In the genomic region with DNA sequence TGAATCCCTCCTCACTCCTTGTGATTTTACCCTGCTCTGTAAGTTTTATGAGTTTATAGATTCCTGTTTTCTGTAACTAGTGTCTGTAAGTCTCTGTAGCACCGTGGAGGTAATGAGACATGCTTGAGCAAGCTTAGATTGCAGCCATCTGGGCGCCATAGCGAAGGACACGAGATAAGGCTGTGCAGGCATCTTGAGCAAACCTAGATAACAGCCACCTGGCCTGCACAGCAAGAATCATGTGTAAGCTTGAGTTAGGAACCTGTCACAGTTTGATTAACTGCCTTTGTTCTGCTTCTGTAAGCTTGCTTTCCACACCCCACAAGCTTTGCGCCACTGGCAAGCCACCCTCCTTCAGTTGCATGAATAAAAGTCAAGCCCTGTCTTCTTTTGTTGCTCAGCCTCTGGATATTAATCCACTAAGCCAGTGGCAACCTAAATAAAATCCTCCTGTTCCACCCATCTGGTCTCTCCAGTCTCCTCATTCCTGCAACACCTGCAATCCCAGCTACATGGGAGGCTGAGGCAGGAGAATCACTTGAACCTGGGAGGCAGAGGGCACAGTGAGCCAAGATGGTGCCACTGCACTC, we compare ENCODE assay signal across 14 cellular contexts.
DNase-seq lines count a peak whose midpoint lies in the region; ATAC-seq and TF ChIP-seq lines count a peak whose summit lies in the region.
"Had no signal": no experiment of that assay in that cellular context is flagged by ENCODE, and none has a peak within 500 bp of the region (broad histone marks: within the 10 kb centered on the region; RNA-seq: fewer than 3 reads in every experiment).

No MANE protein-coding gene starts in this region.

- H3K27ac ChIP-seq in HEK293 (ENCODE audit: extremely low read depth, low read depth, low read length) (no peak overlapping the region), endodermal cell (ENCODE audit: low read depth, low read length) (no peak overlapping the region)
- H3K27ac ChIP-seq: HL-60 had no signal

- CTCF ChIA-PET in HEK293 (lab: Yijun Ruan, JAX), result no interaction called here

- H3K4me3 Mint-ChIP-seq in endodermal cell, result no peak overlapping the region
- H3K4me3 Mint-ChIP-seq in naive thymus-derived CD8-positive, alpha-beta T cell, result no peak overlapping the region
- H3K4me3 Mint-ChIP-seq: B cell; CD8-positive, alpha-beta memory T cell; H9 had no signal

- peaks cover 2% of the 10 kb centered on the region for H3K36me3 Mint-ChIP-seq in endodermal cell (ENCODE audit: low read depth)
- H3K36me3 Mint-ChIP-seq in naive thymus-derived CD8-positive, alpha-beta T cell, result peaks cover 0 to 8% (median 0%) of the 10 kb centered on the region in 3 donors
- H3K36me3 Mint-ChIP-seq: CD4-positive, CD25-positive, alpha-beta regulatory T cell; CD8-positive, alpha-beta memory T cell had no signal

- no peak for ATAC-seq in naive thymus-derived CD8-positive, alpha-beta T cell
- no peak for ATAC-seq in HG02852 (IDR thresholded peaks at IDR 0.05; ENCODE audit: unreplicated experiment)

- H3K4me3 ChIP-seq in BE2C (ENCODE audit: low read depth, low read length), result no peak overlapping the region
- no peak overlapping the region for H3K4me3 ChIP-seq in HEK293 (ENCODE audit: low read depth, low read length)
- H3K4me3 ChIP-seq in endodermal cell (ENCODE audit: low read length), result peak overlapping the region; percentile 38

- no peaks in the 10 kb centered on the region for H3K4me1 ChIP-seq in BE2C
- H3K4me1 ChIP-seq in HEK293 (ENCODE audit: control insufficient read depth, insufficient read depth, low read length), result no peaks in the 10 kb centered on the region
- H3K4me1 ChIP-seq in endodermal cell (ENCODE audit: control insufficient read depth, insufficient read depth, low read length), result no peaks in the 10 kb centered on the region

- POLR2A ChIA-PET in HEK293 (lab: Yijun Ruan, JAX), result no interaction called here
- POLR2A ChIA-PET in naive thymus-derived CD8-positive, alpha-beta T cell (lab: Charles Lee), result no interaction called here

- H3K36me3 ChIP-seq in BE2C (no peaks in the 10 kb centered on the region), HEK293 (ENCODE audit: control insufficient read depth in 2 of 2, insufficient read depth in 1 of 2, low read length in 2 of 2) (no peaks in the 10 kb centered on the region), endodermal cell (ENCODE audit: control insufficient read depth, insufficient read depth, low read length) (no peaks in the 10 kb centered on the region)

- H3K9ac ChIP-seq in endodermal cell (ENCODE audit: extremely low read depth, low read length, poor library complexity, severe bottlenecking), result no peak overlapping the region

- no peaks in the 10 kb centered on the region for H3K27me3 Mint-ChIP-seq in endodermal cell (ENCODE audit: insufficient read depth)
- H3K27me3 Mint-ChIP-seq in naive thymus-derived CD8-positive, alpha-beta T cell, result no peaks in the 10 kb centered on the region
- H3K27me3 Mint-ChIP-seq: B cell; CD4-positive, CD25-positive, alpha-beta regulatory T cell; CD8-positive, alpha-beta memory T cell had no signal

- no peak for TF ChIP-seq CTCF in BE2C (IDR thresholded peaks at IDR 0.05; ENCODE audit: low read depth, low read length)
- TF ChIP-seq CTCF in HEK293 (tag by site-specific recombination; IDR thresholded peaks at IDR 0.05), result no peak
- no peak for TF ChIP-seq CTCF in endodermal cell (conservative IDR thresholded peaks at IDR 0.05)

- H3K9me3 ChIP-seq in BE2C (no peaks in the 10 kb centered on the region), HEK293 (ENCODE audit: control insufficient read depth, insufficient read depth, low read depth, low read length) (no peaks in the 10 kb centered on the region), endodermal cell (ENCODE audit: control insufficient read depth, low read length) (peaks cover 53% of the 10 kb centered on the region)

- no peaks in the 10 kb centered on the region for H3K4me1 Mint-ChIP-seq in endodermal cell
- no peaks in the 10 kb centered on the region for H3K4me1 Mint-ChIP-seq in naive thymus-derived CD8-positive, alpha-beta T cell
- H3K4me1 Mint-ChIP-seq: B cell; CD4-positive, CD25-positive, alpha-beta regulatory T cell; CD8-positive, alpha-beta memory T cell had no signal

- no peak overlapping the region for H3K27ac Mint-ChIP-seq in endodermal cell
- H3K27ac Mint-ChIP-seq in naive thymus-derived CD8-positive, alpha-beta T cell, result no peak overlapping the region
- H3K27ac Mint-ChIP-seq: B cell; CD4-positive, CD25-positive, alpha-beta regulatory T cell; CD8-positive, alpha-beta memory T cell; H9 had no signal

- H3K27me3 ChIP-seq in BE2C (no peaks in the 10 kb centered on the region), endodermal cell (ENCODE audit: control insufficient read depth, insufficient read depth, low read length, poor library complexity, severe bottlenecking) (no peaks in the 10 kb centered on the region)

- peaks cover 55% of the 10 kb centered on the region for H3K9me3 Mint-ChIP-seq in endodermal cell
- peaks cover 2 to 48% (median 25%) of the 10 kb centered on the region in 9 donors for H3K9me3 Mint-ChIP-seq in naive thymus-derived CD8-positive, alpha-beta T cell

- WGBS in endodermal cell (ENCODE audit: insufficient coverage in 1 of 2, insufficient read length in 1 of 2), 2 experiments, result 95 to 98% methylated on average over 5 of the region's 5 CpGs

- DNase-seq in BE2C (peak; percentile 8), OCI-M1 (lab: John Stamatoyannopoulos, UW) (peak; percentile 21), endodermal cell (no peak)
- no peak for DNase-seq in naive thymus-derived CD8-positive, alpha-beta T cell
- DNase-seq in stimulated activated CD4-positive, alpha-beta T cell treated with anti-CD3 and anti-CD28 coated beads, Interleukin-4, amount 100 ng/mL, for 4 hours, result no peak
- DNase-seq: C1 segment of cervical spinal cord; CD4-positive, CD25-positive, alpha-beta regulatory T cell; CD8-positive, alpha-beta memory T cell; COR-L47; H9 had no signal

TF ChIP-seq in HEK293, 187 proteins besides CTCF, POLR2A, EP300 and RAD21:
- TF ChIP-seq SETDB1 (IDR thresholded peaks at IDR 0.05; ENCODE audit: insufficient read length, low read length), result peak; percentile 69
- TF ChIP-seq ZNF571 (tag by site-specific recombination; IDR thresholded peaks at IDR 0.05), result no peak
- peak; percentile 60; the same call in 1 of the 2 replicates for TF ChIP-seq TRIM28 (IDR thresholded peaks at IDR 0.05; ENCODE audit: borderline replicate concordance, low read length)

Comparison
In these comparisons a context has a peak if more than half of its experiments do, and no peak if none do; other contexts are left out.
1. DNase-seq: peak in BE2C (single experiment) and OCI-M1 (single experiment); none in endodermal cell (single experiment), naive thymus-derived CD8-positive, alpha-beta T cell (0 of 10) and stimulated activated CD4-positive, alpha-beta T cell treated with anti-CD3 and anti-CD28 coated beads, Interleukin-4, amount 100 ng/mL, for 4 hours (0 of 2).